ENCODE assay signal across 1 cellular context in genomic region chr11:112231952-112232351, GRCh38.
A peak's percentile ranks its signal among the peaks of the same experiment; 100 is the strongest.
TF ChIP-seq lines count a peak whose summit lies in the region.

No MANE protein-coding gene starts in this region.

TF ChIP-seq in HepG2, 621 proteins besides CTCF, POLR2A, EP300 and RAD21 (continued from another document):
- peak; percentile 85 for TF ChIP-seq ZNF281 (CRISPR knock-in tag; IDR thresholded peaks at IDR 0.05; ENCODE audit: borderline replicate concordance)
- no peak for TF ChIP-seq CBX2 (IDR thresholded peaks at IDR 0.05; ENCODE audit: low read depth, low read length)
- no peak for TF ChIP-seq CBX2 (CRISPR knock-in tag; IDR thresholded peaks at IDR 0.05; ENCODE audit: low read depth)
- no peak for TF ChIP-seq SKI (IDR thresholded peaks at IDR 0.05; ENCODE audit: partially characterized antibody)
- no peak for TF ChIP-seq ZNF768 (CRISPR knock-in tag; IDR thresholded peaks at IDR 0.05)
- no peak for TF ChIP-seq ZNF552 (CRISPR knock-in tag; IDR thresholded peaks at IDR 0.05; ENCODE audit: borderline replicate concordance)
TF ChIP-seq in HepG2: peak in this region for 27.
